In genomic region chr7:70728873-70729552, GRCh38 we compare ENCODE assay signal across 15 cellular contexts.
DNase-seq lines count a peak whose midpoint lies in the region; ATAC-seq and TF ChIP-seq lines count a peak whose summit lies in the region.
"Had no signal": no experiment of that assay in that cellular context is flagged by ENCODE, and none has a peak within 500 bp of the region (broad histone marks: within the 10 kb centered on the region; RNA-seq: fewer than 3 reads in every experiment).

No MANE protein-coding gene starts in this region.

- no peaks in the 10 kb centered on the region for H3K9me3 ChIP-seq in tibial nerve
- H3K9me3 ChIP-seq in right atrium auricular region: no peaks in the 10 kb centered on the region
- no peaks in the 10 kb centered on the region for H3K9me3 ChIP-seq in PC-3 (ENCODE audit: low read length)
- H3K9me3 ChIP-seq: thyroid gland had no signal

- H3K9ac ChIP-seq in PC-3 (ENCODE audit: low read length): no peak overlapping the region

- H3K36me3 ChIP-seq in tibial nerve (no peaks in the 10 kb centered on the region), right atrium auricular region (no peaks in the 10 kb centered on the region), PC-3 (ENCODE audit: low read depth, low read length) (no peaks in the 10 kb centered on the region)
- H3K36me3 ChIP-seq: thyroid gland had no signal

- TF ChIP-seq CTCF in astrocyte of the spinal cord (IDR thresholded peaks at IDR 0.05; ENCODE audit: low read depth, low read length): no peak
- TF ChIP-seq CTCF in tibial nerve (IDR thresholded peaks at IDR 0.05): no peak
- TF ChIP-seq CTCF in right atrium auricular region (IDR thresholded peaks at IDR 0.05): no peak
- no peak for TF ChIP-seq CTCF in PC-3 (conservative IDR thresholded peaks at IDR 0.05; ENCODE audit: low read depth, low read length)

- no peaks in the 10 kb centered on the region for H3K79me2 ChIP-seq in PC-3 (ENCODE audit: low read length)

- no peak for TF ChIP-seq EP300 in tibial nerve (IDR thresholded peaks at IDR 0.05)

- no peak overlapping the region for H3K4me2 ChIP-seq in PC-3 (ENCODE audit: low read length)

- DNase-seq in DMS153 (lab: John Stamatoyannopoulos, UW) (peak; percentile 52), DMS153 treated with DMSO at 0.1 percent for 48 hours (lab: John Stamatoyannopoulos, UW; ENCODE audit: unreplicated experiment) (no peak), astrocyte of the spinal cord (ENCODE audit: low read depth, low spot score) (peak; percentile 36), iPS-NIHi7 (ENCODE audit: extremely low spot score) (peak; percentile 76), tibial nerve (ENCODE audit: low spot score in 2 of 2) (no peak), right atrium auricular region (ENCODE audit: low spot score) (no peak), PC-3 (no peak)
- DNase-seq in activated T-cell treated with anti-CD3 and anti-CD28 coated beads, Interleukin-2, amount 50 U/mL, for 1 hour: no peak
- DNase-seq: activated CD4-positive, alpha-beta T cell treated with anti-CD3 and anti-CD28 coated beads, Interleukin-2, amount 10 ng/mL, durations not matched to agents 24 days and 14 days; activated naive CD8-positive, alpha-beta T cell treated with anti-CD3 and anti-CD28 coated beads, Interleukin-2, amount 50 U/mL, for 24 hours; GF-D8; naive B cell; stimulated activated CD4-positive, alpha-beta T cell treated with anti-CD3 and anti-CD28 coated beads, Interleukin-4, amount 100 ng/mL, for 24 hours had no signal

- H3K27ac ChIP-seq in tibial nerve (peak overlapping the region in 3 of 4 donors; percentile 20 to 60 (median 57)), right atrium auricular region (no peak overlapping the region), PC-3 (ENCODE audit: low read length) (no peak overlapping the region)
- H3K27ac ChIP-seq: thyroid gland had no signal

- H3K4me1 ChIP-seq in tibial nerve (peaks cover 0 to 10% (median 4%) of the 10 kb centered on the region in 4 donors), right atrium auricular region (no peaks in the 10 kb centered on the region), PC-3 (ENCODE audit: insufficient read depth, low read length) (no peaks in the 10 kb centered on the region)

- no TSS peak for BruUV-seq in PC-3 (replicated peaks; lab: Mats Ljungman, UMichigan)

- CTCF ChIA-PET in PC-3 (lab: Charles Lee): no interaction called here

- no peaks in the 10 kb centered on the region for H4K20me1 ChIP-seq in PC-3 (ENCODE audit: low read length)

- H3F3A ChIP-seq in PC-3 (ENCODE audit: low read length, unreplicated experiment): no peaks in the 10 kb centered on the region

- TF ChIP-seq POLR2A in tibial nerve (IDR thresholded peaks at IDR 0.05): no peak

- whole genome bisulfite sequencing in tibial nerve, 2 donors: 46 to 48% methylated on average over 13 of the region's 13 CpGs

- intact Hi-C loops in PC-3 (cut with micrococcal nuclease): no loop called here

- no peak for ATAC-seq in PC-3
- ATAC-seq: activated naive CD8-positive, alpha-beta T cell treated with anti-CD3 and anti-CD28 coated beads, Interleukin-2, amount 50 U/mL, for 24 hours; Panc1 had no signal

- in situ Hi-C loops in astrocyte of the spinal cord (cut with HindIII; ENCODE audit: low sequenced_read_pairs): no loop called here

- no peak overlapping the region for H2AFZ ChIP-seq in PC-3 (ENCODE audit: low read length)

- no peaks in the 10 kb centered on the region for H3K9me2 ChIP-seq in PC-3 (replicated peaks; ENCODE audit: low read length)

- H3K27me3 ChIP-seq in tibial nerve (no peaks in the 10 kb centered on the region), right atrium auricular region (no peaks in the 10 kb centered on the region), PC-3 (ENCODE audit: low read length) (no peaks in the 10 kb centered on the region)
- H3K27me3 ChIP-seq: thyroid gland had no signal

- H3K4me3 ChIP-seq in astrocyte of the spinal cord (ENCODE audit: low read depth, low read length) (no peak overlapping the region), tibial nerve (no peak overlapping the region), right atrium auricular region (no peak overlapping the region), PC-3 (ENCODE audit: low read length) (no peak overlapping the region)
- H3K4me3 ChIP-seq: thyroid gland had no signal

- POLR2A ChIA-PET in PC-3 (lab: Charles Lee; ENCODE audit: unreplicated experiment): no interaction called here

Comparison
In these comparisons a context has a peak if more than half of its experiments do, and no peak if none do; other contexts are left out.
1. DNase-seq: peak in DMS153 (single experiment), astrocyte of the spinal cord (single experiment) and iPS-NIHi7 (single experiment); none in DMS153 treated with DMSO at 0.1 percent for 48 hours (single experiment), tibial nerve (0 of 2), activated T-cell treated with anti-CD3 and anti-CD28 coated beads, Interleukin-2, amount 50 U/mL, for 1 hour (single experiment), right atrium auricular region (single experiment) and PC-3 (single experiment).
2. H3K27ac ChIP-seq: peak in tibial nerve (3 of 4); none in right atrium auricular region (0 of 2) and PC-3 (single experiment).